In the genomic region with DNA sequence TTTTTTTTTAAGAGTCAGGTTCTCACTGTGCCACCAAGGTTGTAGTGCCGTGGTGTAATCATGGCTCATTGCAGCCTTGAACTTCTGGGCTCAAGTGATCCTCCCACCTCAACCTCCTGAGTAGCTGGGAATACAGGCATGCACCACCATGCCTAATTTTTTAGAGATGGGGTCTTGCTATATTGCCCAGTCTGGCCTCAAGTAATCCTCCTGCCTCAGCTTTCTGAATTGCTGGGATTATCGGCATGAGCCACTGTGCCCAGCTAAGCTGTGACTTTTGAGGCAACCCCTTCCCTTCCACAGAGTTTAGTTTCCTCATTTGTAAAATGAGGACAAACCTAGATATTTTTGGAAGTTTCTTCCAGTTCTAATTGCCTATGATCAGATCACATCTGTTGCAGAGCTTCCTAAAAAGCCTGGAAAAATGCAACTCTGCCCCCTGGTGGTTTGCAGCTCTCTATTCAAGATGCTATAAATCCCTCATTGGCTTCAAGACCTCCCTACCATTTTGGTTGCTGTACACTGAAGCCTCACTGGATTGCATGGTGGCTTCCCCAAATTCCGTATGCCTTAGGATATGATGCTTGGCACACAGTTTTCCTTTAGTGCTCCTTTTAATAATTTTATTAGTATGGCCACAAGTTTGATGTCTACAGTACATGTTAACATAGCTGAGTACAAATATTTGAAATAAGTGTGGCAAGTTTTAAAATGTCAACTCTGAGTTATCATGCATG, we compare ENCODE assay signal across 8 cellular contexts. TPM values are rescaled to one million over a fixed set of nuclear protein-coding genes. Genes with fewer than 3 reads are reported as not detected.
DNase-seq lines count a peak whose midpoint lies in the region; ATAC-seq lines count a peak whose summit lies in the region.

No MANE protein-coding gene starts in this region.

- H3K9me3 ChIP-seq in HAP-1, result no peaks in the 10 kb centered on the region
- no peaks in the 10 kb centered on the region for H3K9me3 ChIP-seq in effector memory CD4-positive, alpha-beta T cell (ENCODE audit: control insufficient read depth, low read length)

- peaks cover 32% of the 10 kb centered on the region for H3K36me3 Mint-ChIP-seq in activated CD4-positive, alpha-beta memory T cell treated with anti-CD3 and anti-CD28 coated beads for 36 hours

- H3K36me3 ChIP-seq in HAP-1 (replicated peaks), result peaks cover 59% of the 10 kb centered on the region
- peaks cover 43% of the 10 kb centered on the region for H3K36me3 ChIP-seq in effector memory CD4-positive, alpha-beta T cell (ENCODE audit: control insufficient read depth, insufficient read depth, low read length)

- H3K9me3 Mint-ChIP-seq in activated CD4-positive, alpha-beta memory T cell treated with anti-CD3 and anti-CD28 coated beads for 36 hours, result no peaks in the 10 kb centered on the region

- no peaks in the 10 kb centered on the region for H3K4me1 ChIP-seq in HAP-1
- no peaks in the 10 kb centered on the region for H3K4me1 ChIP-seq in effector memory CD4-positive, alpha-beta T cell (ENCODE audit: control insufficient read depth, insufficient read depth, low read length, poor library complexity, severe bottlenecking)

- in situ Hi-C loops in HAP-1 (cut with MboI; ENCODE audit: low sequenced_read_pairs), result loop anchor here (5.0 to 25.0 kb wide), 2 partner anchors 100 to 690 kb away; a partner anchor contains a TSS

- H3K27me3 ChIP-seq in HAP-1 (ENCODE audit: low read depth), result no peaks in the 10 kb centered on the region
- H3K27me3 ChIP-seq in effector memory CD4-positive, alpha-beta T cell (replicated peaks; ENCODE audit: control insufficient read depth, insufficient read depth, low read length, poor library complexity, severe bottlenecking), result no peaks in the 10 kb centered on the region

- POLR2A ChIA-PET in activated CD4-positive, alpha-beta memory T cell treated with anti-CD3 and anti-CD28 coated beads for 36 hours (lab: Charles Lee), result no interaction called here

- peak; percentile 73 for DNase-seq in AG20443 (ENCODE audit: low spot score)
- peak; percentile 55 to 85 for DNase-seq in HAP-1 (ENCODE audit: low spot score in 2 of 2)
- DNase-seq in NCI-H82 (lab: John Stamatoyannopoulos, UW), result peak; percentile 85
- DNase-seq in activated CD4-positive, alpha-beta memory T cell treated with anti-CD3 and anti-CD28 coated beads for 36 hours, result peak; percentile 76
- peak in 2 of 3 donors; percentile 15 to 51 for DNase-seq in effector memory CD4-positive, alpha-beta T cell
- peak; percentile 77 for DNase-seq in midbrain (lab: John Stamatoyannopoulos, UW)
- peak; percentile 5 to 45 for DNase-seq in stimulated activated CD8-positive, alpha-beta memory T cell treated with anti-CD3 and anti-CD28 coated beads, Interleukin-7, amount 100 ng/mL, for 48 hours (ENCODE audit: extremely low read depth in 1 of 2, low read depth in 1 of 2)

- no peak overlapping the region for H3K4me3 Mint-ChIP-seq in activated CD4-positive, alpha-beta memory T cell treated with anti-CD3 and anti-CD28 coated beads for 36 hours

- ATAC-seq in GM21825 (IDR thresholded peaks at IDR 0.05; ENCODE audit: unreplicated experiment), result no peak

- H3K27me3 Mint-ChIP-seq in activated CD4-positive, alpha-beta memory T cell treated with anti-CD3 and anti-CD28 coated beads for 36 hours, result no peaks in the 10 kb centered on the region

- H3K4me3 ChIP-seq in HAP-1, result no peak overlapping the region
- no peak overlapping the region for H3K4me3 ChIP-seq in effector memory CD4-positive, alpha-beta T cell (ENCODE audit: insufficient read depth, low read depth, low read length, poor library complexity, severe bottlenecking)

- CTCF ChIA-PET in activated CD4-positive, alpha-beta memory T cell treated with anti-CD3 and anti-CD28 coated beads for 36 hours (lab: Charles Lee), result interaction anchor here (0.6 to 5.5 kb wide), 39 partner anchors 8 to 491 kb away, joined by 3 to 55 read pairs (median 4); a partner anchor contains a TSS

- intact Hi-C loops in activated CD4-positive, alpha-beta memory T cell treated with anti-CD3 and anti-CD28 coated beads for 36 hours (cut with micrococcal nuclease), result loop anchor here (1.0 to 2.0 kb wide), 3 partner anchors 113 to 416 kb away; no protein-coding TSS in a partner anchor

- H3K27ac Mint-ChIP-seq in activated CD4-positive, alpha-beta memory T cell treated with anti-CD3 and anti-CD28 coated beads for 36 hours, result no peak overlapping the region

- no peaks in the 10 kb centered on the region for H3K4me1 Mint-ChIP-seq in activated CD4-positive, alpha-beta memory T cell treated with anti-CD3 and anti-CD28 coated beads for 36 hours (ENCODE audit: low read depth)

- H3K27ac ChIP-seq in effector memory CD4-positive, alpha-beta T cell (ENCODE audit: insufficient read depth, low read length, poor library complexity, severe bottlenecking), result no peak overlapping the region

RNA-seq across cellular contexts. Expression of a gene that starts 19.3 kb away (rescaled TPM):
- 10 to 100 TPM; 18.4 to 19.0 TPM for total RNA-seq in activated CD4-positive, alpha-beta memory T cell treated with anti-CD3 and anti-CD28 coated beads for 36 hours

RNA-seq across cellular contexts. Expression of a gene that starts 21.2 kb away (rescaled TPM):
- 10 to 100 TPM; 21.7 to 26.3 TPM for total RNA-seq in activated CD4-positive, alpha-beta memory T cell treated with anti-CD3 and anti-CD28 coated beads for 36 hours

RNA-seq across cellular contexts. Expression of a gene that starts 52.9 kb away (rescaled TPM):
- total RNA-seq in activated CD4-positive, alpha-beta memory T cell treated with anti-CD3 and anti-CD28 coated beads for 36 hours, result 10 to 100 TPM; 33.9 to 38.0 TPM

Comparison
In these comparisons a context has a peak if more than half of its experiments do, and no peak if none do; other contexts are left out.
1. DNase-seq: peak in every context shown above with its lines; median percentile 85 in NCI-H82; 77 in midbrain; 76 in activated CD4-positive, alpha-beta memory T cell treated with anti-CD3 and anti-CD28 coated beads for 36 hours; 73 in AG20443; 70 in HAP-1; 33 in effector memory CD4-positive, alpha-beta T cell; 25 in stimulated activated CD8-positive, alpha-beta memory T cell treated with anti-CD3 and anti-CD28 coated beads, Interleukin-7, amount 100 ng/mL, for 48 hours.